ENCODE assay signal across 8 cellular contexts in genomic region chr13:113208424-113209335, GRCh38. TPM values are rescaled to one million over a fixed set of nuclear protein-coding genes. Genes with fewer than 3 reads are reported as not detected.
DNase-seq lines count a peak whose midpoint lies in the region; ATAC-seq and TF ChIP-seq lines count a peak whose summit lies in the region.

Gene PCID2, minus strand, starts transcription at chr13:113208669. Its CDS starts 35 bp downstream, at chr13:113208634.

- H3K9me3 ChIP-seq in trophoblast cell (ENCODE audit: insufficient read depth, low read depth, low read length) (peaks cover 5% of the 10 kb centered on the region), tibial nerve (no peaks in the 10 kb centered on the region)

- peak within 1 kb of the TSS; percentile 47 for H2BK12ac ChIP-seq in trophoblast cell (ENCODE audit: low read length)

- peak; percentile 91 to 95 for TF ChIP-seq EP300 in tibial nerve (IDR thresholded peaks at IDR 0.05)

- WGBS in trophoblast cell (ENCODE audit: extremely low coverage, insufficient coverage, insufficient read length): no CpG with 5 or more reads among the region's 102 CpGs
- 0 to 2% methylated on average over 11 to 28 of the region's 102 CpGs for WGBS in tibial nerve, 2 donors

- TF ChIP-seq CTCF in GM12864 (IDR thresholded peaks at IDR 0.05; ENCODE audit: low read depth, low read length, missing control alignments) (no peak), tibial nerve (IDR thresholded peaks at IDR 0.05) (peak in 1 of 5 experiments; percentile 49)

- intact Hi-C loops in Right ventricle myocardium superior (cut with DNase I): no loop called here

- peaks cover 20% of the 10 kb centered on the region for H3K79me2 ChIP-seq in trophoblast cell (ENCODE audit: control insufficient read depth, insufficient read depth, low read length, poor library complexity)

- peaks cover 11 to 12% of the 10 kb centered on the region in 2 experiments for H3K4me1 ChIP-seq in trophoblast cell (ENCODE audit: control insufficient read depth in 1 of 2, insufficient read depth in 2 of 2, low read length in 2 of 2)
- H3K4me1 ChIP-seq in tibial nerve: peaks cover 0 to 76% (median 32%) of the 10 kb centered on the region in 4 donors

- peaks cover 1 to 7% of the 10 kb centered on the region in 2 experiments for H3K36me3 ChIP-seq in trophoblast cell (ENCODE audit: control insufficient read depth in 1 of 2, insufficient read depth in 2 of 2, low read length in 2 of 2)
- H3K36me3 ChIP-seq in tibial nerve: peaks cover 0 to 21% (median 0%) of the 10 kb centered on the region in 3 donors

- H4K91ac ChIP-seq in trophoblast cell (ENCODE audit: low read depth, low read length): peak within 1 kb of the TSS; percentile 100

- peak; percentile 76 for ATAC-seq in HG02610 (IDR thresholded peaks at IDR 0.05; ENCODE audit: unreplicated experiment)
- peak; percentile 89 for ATAC-seq in Right ventricle myocardium superior (ENCODE audit: poor library complexity)

- peak within 1 kb of the TSS; percentile 100 for H4K12ac ChIP-seq in trophoblast cell (ENCODE audit: low read depth, low read length)

- H3K27me3 ChIP-seq in trophoblast cell (ENCODE audit: insufficient read depth, low read length): no peaks in the 10 kb centered on the region
- H3K27me3 ChIP-seq in tibial nerve: no peaks in the 10 kb centered on the region

- H3K4ac ChIP-seq in trophoblast cell (ENCODE audit: low read depth, low read length): peak within 1 kb of the TSS; percentile 99

- DNase-seq in GM12864 (ENCODE audit: low read depth): peak; percentile 68
- DNase-seq in NCI-H1105 (lab: John Stamatoyannopoulos, UW): peak; percentile 95
- peak; percentile 31 to 35 for DNase-seq in SW 1271 (lab: John Stamatoyannopoulos, UW)
- DNase-seq in activated naive CD8-positive, alpha-beta T cell treated with anti-CD3 and anti-CD28 coated beads, Interleukin-2, amount 50 U/mL, for 16 hours (ENCODE audit: low read depth, low spot score): peak; percentile 80
- peak; percentile 93 for DNase-seq in Right ventricle myocardium superior
- peak; percentile 86 to 96 for DNase-seq in trophoblast cell
- DNase-seq in tibial nerve (ENCODE audit: low spot score in 2 of 2): peak; percentile 75 to 76

- H3K4me2 ChIP-seq in trophoblast cell (ENCODE audit: low read length): peak within 1 kb of the TSS; percentile 95

- peak within 1 kb of the TSS; percentile 98 for H2BK5ac ChIP-seq in trophoblast cell (ENCODE audit: low read depth, low read length, poor library complexity)

- H4K8ac ChIP-seq in trophoblast cell (ENCODE audit: low read depth, low read length): peak within 1 kb of the TSS; percentile 99

- H3K23ac ChIP-seq in trophoblast cell (ENCODE audit: low read length): peak within 1 kb of the TSS; percentile 51

- peaks cover 20% of the 10 kb centered on the region for H3K79me1 ChIP-seq in trophoblast cell (ENCODE audit: low read length)

- H3K4me3 ChIP-seq in GM12864 (ENCODE audit: low read depth, low read length) (peak within 1 kb of the TSS; percentile 100), trophoblast cell (ENCODE audit: low read depth, low read length) (peak within 1 kb of the TSS; percentile 99), tibial nerve (peak within 1 kb of the TSS; percentile 77 to 99 (median 91))

- H3K27ac ChIP-seq in trophoblast cell (ENCODE audit: low read depth, low read length) (peak within 1 kb of the TSS; percentile 98), tibial nerve (peak within 1 kb of the TSS; percentile 95 to 100 (median 99))

- H2AFZ ChIP-seq in trophoblast cell (ENCODE audit: insufficient read depth, low read length, poor library complexity): peak within 1 kb of the TSS; percentile 95

- H2AK5ac ChIP-seq in trophoblast cell (ENCODE audit: low read length): peak within 1 kb of the TSS; percentile 96

- peak within 1 kb of the TSS; percentile 98 for H2BK120ac ChIP-seq in trophoblast cell (ENCODE audit: insufficient read depth, low read length, poor library complexity)

- peak within 1 kb of the TSS; percentile 90 for H3K18ac ChIP-seq in trophoblast cell (ENCODE audit: low read length)

- peak within 1 kb of the TSS; percentile 91 for H3K9ac ChIP-seq in trophoblast cell (ENCODE audit: low read length)

- TF ChIP-seq POLR2A in tibial nerve (IDR thresholded peaks at IDR 0.05): peak; percentile 67 to 69

- H3K14ac ChIP-seq in trophoblast cell (ENCODE audit: low read length): peak within 1 kb of the TSS; percentile 98

RNA-seq across cellular contexts. Expression of gene PCID2, which starts in this region (rescaled TPM):
- total RNA-seq in Right ventricle myocardium superior: 54.4 TPM
- polyA plus RNA-seq in trophoblast cell (2013): 29.9 and 30.4 TPM in 2 replicates
- 10 to 100 TPM; 38.6 to 61.5 (median 49.5) TPM for total RNA-seq in tibial nerve

Comparison
In these comparisons a context has a peak if more than half of its experiments do, and no peak if none do; other contexts are left out.
1. Peak in every context shown above with its lines: DNase-seq, ATAC-seq, H3K4me3 ChIP-seq and H3K27ac ChIP-seq.
2. DNase-seq: peak in every context shown above with its lines; median percentile 95 in NCI-H1105; 93 in Right ventricle myocardium superior; 91 in trophoblast cell; 80 in activated naive CD8-positive, alpha-beta T cell treated with anti-CD3 and anti-CD28 coated beads, Interleukin-2, amount 50 U/mL, for 16 hours; 76 in tibial nerve; 68 in GM12864; 33 in SW 1271.